Comparison of ENCODE assay signal across 9 cellular contexts in the genomic region with DNA sequence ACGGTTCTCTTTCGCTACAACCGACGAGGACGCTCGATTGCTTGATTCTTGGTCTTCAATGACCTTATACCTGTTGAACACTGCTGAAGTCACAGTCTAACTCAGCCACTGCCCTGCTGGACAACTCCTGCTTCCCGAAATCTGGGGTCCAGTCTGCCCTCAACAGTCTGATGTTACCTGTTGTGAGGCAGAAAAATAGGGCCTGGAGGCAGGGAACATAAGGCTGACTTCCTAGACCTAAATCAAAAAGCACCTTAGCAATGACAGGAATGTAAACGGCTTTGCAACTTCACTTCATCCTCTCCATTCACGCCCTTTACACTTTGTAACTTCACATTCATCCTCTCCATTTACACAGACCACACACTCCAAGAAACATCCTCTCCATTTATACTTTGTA. TPM values are rescaled to one million over a fixed set of nuclear protein-coding genes. Genes with fewer than 3 reads are reported as not detected.
DNase-seq lines count a peak whose midpoint lies in the region; ATAC-seq and TF ChIP-seq lines count a peak whose summit lies in the region.
"Had no signal": no experiment of that assay in that cellular context is flagged by ENCODE, and none has a peak within 500 bp of the region (broad histone marks: within the 10 kb centered on the region; RNA-seq: fewer than 3 reads in every experiment).

No MANE protein-coding gene starts in this region.

- H3K27me3 Mint-ChIP-seq in stimulated activated naive CD8-positive, alpha-beta T cell treated with anti-CD3 and anti-CD28 coated beads, Interleukin-15, Interleukin-2, amounts not matched to agents 100 ng/mL and 50 ng/mL, for 24 hours, result no peaks in the 10 kb centered on the region

- no peak for DNase-seq in stimulated activated naive CD8-positive, alpha-beta T cell treated with anti-CD3 and anti-CD28 coated beads, Interleukin-15, Interleukin-2, amounts not matched to agents 100 U/mL and 50 U/mL, for 24 hours
- no peak for DNase-seq in breast epithelium (ENCODE audit: low spot score in 2 of 2)
- DNase-seq in GM20000 (ENCODE audit: low spot score), result no peak
- DNase-seq in activated effector memory CD4-positive, alpha-beta T cell treated with anti-CD3 and anti-CD28 coated beads, Interleukin-2, amount 50 U/mL, for 16 hours, result no peak
- no peak for DNase-seq in activated CD8-positive, alpha-beta memory T cell treated with anti-CD3 and anti-CD28 coated beads, Interleukin-2, amount 50 U/mL, for 48 hours
- DNase-seq in stimulated activated CD4-positive, alpha-beta T cell treated with anti-CD3 and anti-CD28 coated beads, Interleukin-4, amount 100 ng/mL, for 1 hour, result no peak

- TF ChIP-seq CTCF in breast epithelium (IDR thresholded peaks at IDR 0.05) (no peak), GM20000 (IDR thresholded peaks at IDR 0.05; ENCODE audit: extremely low read depth, missing control alignments) (no peak)

- ATAC-seq in stimulated activated naive CD8-positive, alpha-beta T cell treated with anti-CD3 and anti-CD28 coated beads, Interleukin-15, Interleukin-2, amounts not matched to agents 100 U/mL and 50 U/mL, for 24 hours, result no peak

- H3K4me3 ChIP-seq in breast epithelium, result peak overlapping the region; percentile 73 to 81 (median 81)
- peak overlapping the region; percentile 61 for H3K4me3 ChIP-seq in mesodermal cell (ENCODE audit: extremely low read depth, insufficient read depth, low read length, poor library complexity, severe bottlenecking)

- H3K4me1 ChIP-seq in breast epithelium (peaks cover 6 to 9% of the 10 kb centered on the region in 2 donors), mesodermal cell (ENCODE audit: control insufficient read depth, insufficient read depth, low read length, poor library complexity, severe bottlenecking) (peaks cover 4% of the 10 kb centered on the region)

- peak overlapping the region; percentile 74 for H3K27ac Mint-ChIP-seq in stimulated activated naive CD8-positive, alpha-beta T cell treated with anti-CD3 and anti-CD28 coated beads, Interleukin-15, Interleukin-2, amounts not matched to agents 100 ng/mL and 50 ng/mL, for 24 hours

- intact Hi-C loops in breast epithelium (cut with DNase I; ENCODE audit: low total_unique reads), result no loop called here

- H3K36me3 Mint-ChIP-seq in stimulated activated naive CD8-positive, alpha-beta T cell treated with anti-CD3 and anti-CD28 coated beads, Interleukin-15, Interleukin-2, amounts not matched to agents 100 ng/mL and 50 ng/mL, for 24 hours (ENCODE audit: low read depth), result no peaks in the 10 kb centered on the region

- no peaks in the 10 kb centered on the region for H3K9me3 ChIP-seq in breast epithelium
- H3K9me3 ChIP-seq in mesodermal cell (ENCODE audit: control insufficient read depth, low read length), result no peaks in the 10 kb centered on the region

- H3K27ac ChIP-seq in breast epithelium (peak overlapping the region; percentile 89 to 92), mesodermal cell (ENCODE audit: low read depth, low read length, severe bottlenecking) (no peak overlapping the region)

- WGBS in mesodermal cell (ENCODE audit: insufficient coverage in 2 of 2), 2 experiments, result 4 to 5% methylated on average over 8 to 9 of the region's 9 CpGs

- H3K9me3 Mint-ChIP-seq in stimulated activated naive CD8-positive, alpha-beta T cell treated with anti-CD3 and anti-CD28 coated beads, Interleukin-15, Interleukin-2, amounts not matched to agents 100 ng/mL and 50 ng/mL, for 24 hours, result no peaks in the 10 kb centered on the region

- H3K4me3 Mint-ChIP-seq in stimulated activated naive CD8-positive, alpha-beta T cell treated with anti-CD3 and anti-CD28 coated beads, Interleukin-15, Interleukin-2, amounts not matched to agents 100 ng/mL and 50 ng/mL, for 24 hours, result peak overlapping the region; percentile 82

- no peaks in the 10 kb centered on the region for H3K36me3 ChIP-seq in breast epithelium
- no peaks in the 10 kb centered on the region for H3K36me3 ChIP-seq in mesodermal cell (ENCODE audit: control insufficient read depth, insufficient read depth, low read length)

- H3K4me1 Mint-ChIP-seq in stimulated activated naive CD8-positive, alpha-beta T cell treated with anti-CD3 and anti-CD28 coated beads, Interleukin-15, Interleukin-2, amounts not matched to agents 100 ng/mL and 50 ng/mL, for 24 hours (ENCODE audit: low read depth), result peaks cover 37% of the 10 kb centered on the region

- H3K27me3 ChIP-seq in breast epithelium, result no peaks in the 10 kb centered on the region

- no peak for TF ChIP-seq POLR2A in breast epithelium (IDR thresholded peaks at IDR 0.05)

RNA-seq across cellular contexts. Expression of gene GLTP, which starts 0.6 kb away (rescaled TPM):
- total RNA-seq in breast epithelium, result 10 to 100 TPM; 38.2 to 53.1 (median 40.1) TPM
- 25.3 TPM for polyA plus RNA-seq in mesodermal cell (2013, experiment 1 of 2)
- 24.8 TPM for polyA plus RNA-seq in mesodermal cell (2013, experiment 2 of 2)

RNA-seq across cellular contexts. Expression of gene TCHP, which starts 19.1 kb away (rescaled TPM):
- total RNA-seq in breast epithelium, result 10 to 100 TPM; 10.2 to 20.0 (median 18.6) TPM
- 16.0 TPM for polyA plus RNA-seq in mesodermal cell (2013, experiment 1 of 2)
- polyA plus RNA-seq in mesodermal cell (2013, experiment 2 of 2), result 17.3 TPM

RNA-seq across cellular contexts. Expression of gene TRPV4, which starts 47.7 kb away (rescaled TPM):
- 1 to 10 TPM in 2 of 3 donors, under 1 TPM in 1; 0.64 to 6.4 (median 2.0) TPM for total RNA-seq in breast epithelium
- polyA plus RNA-seq in mesodermal cell (2013, experiment 1 of 2), result 5.8 TPM
- polyA plus RNA-seq in mesodermal cell (2013, experiment 2 of 2), result 4.6 TPM
- total RNA-seq: activated CD8-positive, alpha-beta memory T cell treated with anti-CD3 and anti-CD28 coated beads for 36 hours had no signal
